In the genomic region with DNA sequence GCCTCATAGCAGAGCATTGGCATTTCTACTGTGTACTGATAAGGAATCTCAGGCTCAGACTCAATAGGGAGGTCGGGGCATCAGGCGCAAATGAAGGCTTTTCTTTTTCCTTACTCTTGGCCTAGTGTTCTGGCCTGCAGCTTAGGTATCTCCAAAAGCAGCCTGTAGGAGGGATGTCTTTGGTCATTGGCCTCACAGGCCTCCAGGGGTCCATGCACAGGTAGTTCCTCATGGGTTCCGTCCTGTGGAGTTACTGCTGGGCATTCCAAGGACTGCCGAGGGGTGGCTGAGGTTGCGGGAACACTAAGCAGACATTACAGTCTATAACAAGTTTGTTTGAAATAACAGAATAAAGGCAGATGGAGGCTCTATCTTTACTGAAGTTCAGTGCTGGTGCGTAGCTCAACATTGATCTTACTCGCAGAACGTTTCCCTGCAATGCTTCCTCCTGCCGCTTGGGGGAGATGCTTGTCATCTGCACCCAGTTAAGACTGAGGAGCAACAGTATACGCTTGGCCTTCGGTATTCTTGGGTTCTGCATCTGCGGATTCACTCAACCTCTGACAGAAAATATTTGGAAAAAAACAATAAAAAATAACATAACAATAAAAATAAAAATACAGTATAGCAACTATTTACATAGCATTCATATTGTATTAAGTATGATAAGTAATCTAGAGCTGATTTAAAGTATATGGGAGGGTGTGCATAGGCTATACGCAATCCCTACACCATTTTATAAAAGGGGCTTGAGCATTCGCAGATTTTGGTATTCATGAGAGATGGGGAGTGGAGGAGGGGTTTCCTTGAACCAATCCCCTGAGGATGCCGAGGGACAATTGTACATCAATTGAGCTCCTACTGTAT, we compare ENCODE assay signal across 8 cellular contexts. TPM values are rescaled to one million over a fixed set of nuclear protein-coding genes. Genes with fewer than 3 reads are reported as not detected.
DNase-seq lines count a peak whose midpoint lies in the region; ATAC-seq, FAIRE-seq and TF ChIP-seq lines count a peak whose summit lies in the region.

No MANE protein-coding gene starts in this region.

- no peak overlapping the region for H3K4me3 ChIP-seq in OCI-LY7 (ENCODE audit: low read depth, low read length, poor library complexity, severe bottlenecking)
- no peak overlapping the region for H3K4me3 ChIP-seq in keratinocyte (ENCODE audit: control insufficient read depth in 2 of 3, extremely low read depth in 1 of 3, insufficient read depth in 2 of 3, low read depth in 1 of 3, low read length in 3 of 3)
- H3K4me3 ChIP-seq in gastroesophageal sphincter, result no peak overlapping the region

- no peak overlapping the region for H3K9ac ChIP-seq in keratinocyte (ENCODE audit: control insufficient read depth, extremely low read depth, insufficient read depth, low read length)

- CTCF ChIA-PET in OCI-LY7 (lab: Charles Lee; ENCODE audit: unreplicated experiment), result interaction anchor here (1.0 kb wide), 1 partner anchor 65 kb away, joined by 3 read pairs; no protein-coding TSS in a partner anchor

- POLR2A ChIA-PET in OCI-LY7 (lab: Charles Lee), result no interaction called here

- H4K20me1 ChIP-seq in OCI-LY7 (ENCODE audit: insufficient read depth, low read length), result no peaks in the 10 kb centered on the region
- H4K20me1 ChIP-seq in keratinocyte (ENCODE audit: control insufficient read depth, extremely low read depth, insufficient read depth, low read length), result no peaks in the 10 kb centered on the region

- H3K79me2 ChIP-seq in OCI-LY7 (ENCODE audit: insufficient read depth, low read depth, low read length), result no peaks in the 10 kb centered on the region
- no peaks in the 10 kb centered on the region for H3K79me2 ChIP-seq in keratinocyte (ENCODE audit: control insufficient read depth, insufficient read depth, low read length)

- H3K27ac ChIP-seq in OCI-LY7 (ENCODE audit: low read depth, low read length, poor library complexity, severe bottlenecking) (no peak overlapping the region), keratinocyte (ENCODE audit: control insufficient read depth, insufficient read depth, low read length) (no peak overlapping the region), gastroesophageal sphincter (no peak overlapping the region)

- H3K4me1 ChIP-seq in OCI-LY7 (ENCODE audit: insufficient read depth, low read length, poor library complexity, severe bottlenecking), result no peaks in the 10 kb centered on the region
- peaks cover 2% of the 10 kb centered on the region for H3K4me1 ChIP-seq in keratinocyte (ENCODE audit: control insufficient read depth, extremely low read depth, insufficient read depth, low read length)
- H3K4me1 ChIP-seq in gastroesophageal sphincter, result no peaks in the 10 kb centered on the region

- intact Hi-C loops in OCI-LY7 (cut with micrococcal nuclease; ENCODE audit: unreplicated experiment), result no loop called here

- dilution Hi-C loops in keratinocyte (cut with MboI; ENCODE audit: extremely low pct_ligation_motif_present, low sequenced_read_pairs), result no loop called here

- DNase-seq in NCI-H1092 treated with DMSO at 0.1 percent for 48 hours (lab: John Stamatoyannopoulos, UW), result peak; percentile 17
- DNase-seq in NCI-H1092 (lab: John Stamatoyannopoulos, UW), result no peak
- peak; percentile 57 for DNase-seq in OCI-LY7 (ENCODE audit: low spot score)
- DNase-seq in activated naive CD8-positive, alpha-beta T cell treated with anti-CD3 and anti-CD28 coated beads for 36 hours, result peak; percentile 8
- peak; percentile 15 for DNase-seq in keratinocyte (ENCODE audit: low read depth, low spot score)
- peak; percentile 35 to 38 for DNase-seq in stimulated activated naive CD8-positive, alpha-beta T cell treated with anti-CD3 and anti-CD28 coated beads, Interleukin-15, amount 100 ng/mL, for 72 hours

- H3K9me1 ChIP-seq in keratinocyte (ENCODE audit: control insufficient read depth, extremely low read depth, insufficient read depth, low read length), result no peaks in the 10 kb centered on the region

- H2AFZ ChIP-seq in OCI-LY7 (ENCODE audit: low read length) (no peak overlapping the region), keratinocyte (ENCODE audit: control insufficient read depth, low read length) (no peak overlapping the region)

- BruUV-seq in OCI-LY7 (replicated peaks; lab: Mats Ljungman, UMichigan), result no TSS peak

- TF ChIP-seq POLR2A in gastroesophageal sphincter (IDR thresholded peaks at IDR 0.05), result no peak

- WGBS in gastroesophageal sphincter (ENCODE audit: low coverage in 1 of 2), 2 donors, result 48 to 52% methylated on average over 10 of the region's 15 CpGs

- no peaks in the 10 kb centered on the region for H3K4me1 Mint-ChIP-seq in activated naive CD8-positive, alpha-beta T cell treated with anti-CD3 and anti-CD28 coated beads for 36 hours
- H3K4me1 Mint-ChIP-seq in stimulated activated naive CD8-positive, alpha-beta T cell treated with anti-CD3 and anti-CD28 coated beads, Interleukin-15, amount 100 ng/mL, for 72 hours, result no peaks in the 10 kb centered on the region

- TF ChIP-seq EP300 in gastroesophageal sphincter (IDR thresholded peaks at IDR 0.05), result no peak

- H3K9me2 ChIP-seq in OCI-LY7 (ENCODE audit: insufficient read depth, low read length), result no peaks in the 10 kb centered on the region

- no peaks in the 10 kb centered on the region for H3K9me3 Mint-ChIP-seq in activated naive CD8-positive, alpha-beta T cell treated with anti-CD3 and anti-CD28 coated beads for 36 hours
- no peaks in the 10 kb centered on the region for H3K9me3 Mint-ChIP-seq in stimulated activated naive CD8-positive, alpha-beta T cell treated with anti-CD3 and anti-CD28 coated beads, Interleukin-15, amount 100 ng/mL, for 72 hours

- no peaks in the 10 kb centered on the region for H3K27me3 ChIP-seq in keratinocyte (ENCODE audit: control insufficient read depth, extremely low read depth, insufficient read depth, low read length)
- no peaks in the 10 kb centered on the region for H3K27me3 ChIP-seq in gastroesophageal sphincter

- no peaks in the 10 kb centered on the region for H3K27me3 Mint-ChIP-seq in activated naive CD8-positive, alpha-beta T cell treated with anti-CD3 and anti-CD28 coated beads for 36 hours
- no peaks in the 10 kb centered on the region for H3K27me3 Mint-ChIP-seq in stimulated activated naive CD8-positive, alpha-beta T cell treated with anti-CD3 and anti-CD28 coated beads, Interleukin-15, amount 100 ng/mL, for 72 hours

- H3K4me2 ChIP-seq in OCI-LY7 (ENCODE audit: low read length) (no peak overlapping the region), keratinocyte (ENCODE audit: control insufficient read depth, extremely low read depth, insufficient read depth, low read depth, low read length) (no peak overlapping the region)

- H3K36me3 ChIP-seq in OCI-LY7 (ENCODE audit: insufficient read depth, low read length) (no peaks in the 10 kb centered on the region), keratinocyte (ENCODE audit: control insufficient read depth in 2 of 2, extremely low read depth in 1 of 2, insufficient read depth in 2 of 2, low read length in 2 of 2) (no peaks in the 10 kb centered on the region), gastroesophageal sphincter (no peaks in the 10 kb centered on the region)

- no peaks in the 10 kb centered on the region for H3K36me3 Mint-ChIP-seq in activated naive CD8-positive, alpha-beta T cell treated with anti-CD3 and anti-CD28 coated beads for 36 hours

- no peak overlapping the region for H3K4me3 Mint-ChIP-seq in activated naive CD8-positive, alpha-beta T cell treated with anti-CD3 and anti-CD28 coated beads for 36 hours
- no peak overlapping the region for H3K4me3 Mint-ChIP-seq in stimulated activated naive CD8-positive, alpha-beta T cell treated with anti-CD3 and anti-CD28 coated beads, Interleukin-15, amount 100 ng/mL, for 72 hours

- ATAC-seq in HG02798 (IDR thresholded peaks at IDR 0.05; ENCODE audit: poor library complexity, unreplicated experiment) (peak; percentile 46), gastroesophageal sphincter (no peak)
- ATAC-seq in stimulated activated naive CD8-positive, alpha-beta T cell treated with anti-CD3 and anti-CD28 coated beads, Interleukin-15, amount 100 ng/mL, for 72 hours, result peak; percentile 76

- TF ChIP-seq CTCF in OCI-LY7 (conservative IDR thresholded peaks at IDR 0.05; ENCODE audit: low read length) (peak; percentile 87), keratinocyte (optimal IDR thresholded peaks at IDR 0.05 in 1 of 3, IDR thresholded peaks at IDR 0.05 in 1 of 3, conservative IDR thresholded peaks at IDR 0.05 in 1 of 3; ENCODE audit: extremely low read depth in 1 of 3, insufficient read depth in 2 of 3, low read length in 3 of 3) (peak; percentile 75 to 84 (median 78)), gastroesophageal sphincter (IDR thresholded peaks at IDR 0.05) (peak in 2 of 4 experiments; percentile 26 to 46)

- H3K27ac Mint-ChIP-seq in activated naive CD8-positive, alpha-beta T cell treated with anti-CD3 and anti-CD28 coated beads for 36 hours, result no peak overlapping the region
- H3K27ac Mint-ChIP-seq in stimulated activated naive CD8-positive, alpha-beta T cell treated with anti-CD3 and anti-CD28 coated beads, Interleukin-15, amount 100 ng/mL, for 72 hours, result no peak overlapping the region

- no peaks in the 10 kb centered on the region for H3K9me3 ChIP-seq in OCI-LY7 (ENCODE audit: low read length)
- H3K9me3 ChIP-seq in keratinocyte (ENCODE audit: control insufficient read depth, low read depth, low read length), result no peaks in the 10 kb centered on the region
- no peaks in the 10 kb centered on the region for H3K9me3 ChIP-seq in gastroesophageal sphincter

- peak; percentile 90 for FAIRE-seq in keratinocyte (lab: Jason Lieb, UNC)

RNA-seq across cellular contexts. Expression of a gene that starts 58.9 kb away (rescaled TPM):
- total RNA-seq in OCI-LY7 (2014; rRNA removed; shearing (Covaris generic)), result 0.03 TPM in 1 of 2 replicates, not detected in the other
- total RNA-seq in OCI-LY7 (2022) (not detected in 2 replicates), gastroesophageal sphincter (not detected)
- total RNA-seq in activated naive CD8-positive, alpha-beta T cell treated with anti-CD3 and anti-CD28 coated beads for 36 hours, result under 1 TPM; 0.08 to 0.18 TPM
- 0.03 to 0.42 TPM (median 0.22 TPM) in 3 replicates for polyA plus RNA-seq in keratinocyte
- polyA plus RNA-seq in keratinocyte (2011; ENCODE audit: low read depth), result 0.16 TPM
- polyA plus RNA-seq in keratinocyte (2011; cell fraction: cytosol; rRNA removed), result 0.09 and 0.24 TPM in 2 replicates
- polyA plus RNA-seq in keratinocyte (2011; cell fraction: nucleus; rRNA removed), result 0.23 and 0.28 TPM in 2 replicates
- polyA plus RNA-seq in keratinocyte (2012; ENCODE audit: low replicate concordance), result 0.06 and 0.39 TPM in 2 replicates
- polyA minus RNA-seq in keratinocyte, result 0.13 to 0.16 TPM in 2 of 3 replicates, not detected in the other
- polyA minus RNA-seq in keratinocyte (2011; cell fraction: cytosol; rRNA and poly(A)+ RNA removed), result not detected
- 0.32 and 0.70 TPM in 2 replicates for polyA minus RNA-seq in keratinocyte (2011; cell fraction: nucleus; rRNA and poly(A)+ RNA removed)
